In genomic region chr9:98191615-98192502, GRCh38 we compare ENCODE assay signal across 8 cellular contexts. TPM values are rescaled to one million over a fixed set of nuclear protein-coding genes. Genes with fewer than 3 reads are reported as not detected.
A peak's percentile ranks its signal among the peaks of the same experiment; 100 is the strongest.
DNase-seq lines count a peak whose midpoint lies in the region; ATAC-seq and TF ChIP-seq lines count a peak whose summit lies in the region.

No MANE protein-coding gene starts in this region.

- in situ Hi-C loops in ACHN (cut with HindIII; ENCODE audit: low pct_ligation_motif_present, low pct_unique_long_range_greater_than_20kb, low sequenced_read_pairs), result no loop called here

- H3K9me3 Mint-ChIP-seq in activated naive CD8-positive, alpha-beta T cell treated with anti-CD3 and anti-CD28 coated beads, Interleukin-2, amount 10 ng/mL, durations not matched to agents 7 days and 5 days, result no peaks in the 10 kb centered on the region

- no peaks in the 10 kb centered on the region for H4K20me1 ChIP-seq in hepatocyte (ENCODE audit: insufficient read depth, poor library complexity, severe bottlenecking)

- DNase-seq in ACHN (peak; percentile 7), NT2/D1 (ENCODE audit: low read depth, low spot score) (no peak), hepatocyte (ENCODE audit: low spot score) (peak; percentile 69), SHP77 (lab: John Stamatoyannopoulos, UW) (no peak), OCI-M2 (lab: John Stamatoyannopoulos, UW; ENCODE audit: unreplicated experiment) (no peak)
- peak; percentile 66 for DNase-seq in activated naive CD8-positive, alpha-beta T cell treated with anti-CD3 and anti-CD28 coated beads, Interleukin-2, amount 10 ng/mL, durations not matched to agents 7 days and 5 days

- no peaks in the 10 kb centered on the region for H3K27me3 ChIP-seq in NT2/D1 (ENCODE audit: insufficient read depth, insufficient read length)
- H3K27me3 ChIP-seq in hepatocyte, result no peaks in the 10 kb centered on the region
- H3K27me3 ChIP-seq in skeletal muscle tissue (ENCODE audit: control insufficient read depth in 3 of 3, insufficient read depth in 3 of 3, low read length in 3 of 3), result peaks cover 3 to 11% (median 6%) of the 10 kb centered on the region in 3 donors

- H3K4me3 ChIP-seq in NT2/D1 (ENCODE audit: insufficient read length, low read depth), result peak overlapping the region; percentile 90
- H3K4me3 ChIP-seq in hepatocyte, result peak overlapping the region; percentile 34
- peak overlapping the region; percentile 66 to 79 (median 68) for H3K4me3 ChIP-seq in skeletal muscle tissue (ENCODE audit: low read length in 3 of 3)

- H3K27ac ChIP-seq in hepatocyte (peak overlapping the region; percentile 85), skeletal muscle tissue (ENCODE audit: low read depth, low read length) (no peak overlapping the region)

- H3K9ac ChIP-seq in NT2/D1 (ENCODE audit: insufficient read length, low read depth), result peak overlapping the region; percentile 90
- H3K9ac ChIP-seq in skeletal muscle tissue (ENCODE audit: low read depth in 1 of 3, low read length in 3 of 3), result no peak overlapping the region

- POLR2A ChIA-PET in activated naive CD8-positive, alpha-beta T cell treated with anti-CD3 and anti-CD28 coated beads, Interleukin-2, amount 10 ng/mL, durations not matched to agents 7 days and 5 days (lab: Charles Lee), result interaction anchor here (0.6 to 2.6 kb wide), 10 partner anchors 48 to 135 kb away, joined by 3 to 19 read pairs (median 4); partner anchors contain the start of genes TBC1D2 and TRIM14

- H3K79me2 ChIP-seq in hepatocyte, result peaks cover 26% of the 10 kb centered on the region

- H3K27ac Mint-ChIP-seq in activated naive CD8-positive, alpha-beta T cell treated with anti-CD3 and anti-CD28 coated beads, Interleukin-2, amount 10 ng/mL, durations not matched to agents 7 days and 5 days, result peak overlapping the region; percentile 54

- no peak for TF ChIP-seq CTCF in hepatocyte (IDR thresholded peaks at IDR 0.05; ENCODE audit: poor library complexity)

- peaks cover 17% of the 10 kb centered on the region for H3K4me1 ChIP-seq in NT2/D1 (ENCODE audit: insufficient read depth, insufficient read length)
- peaks cover 11% of the 10 kb centered on the region for H3K4me1 ChIP-seq in hepatocyte (ENCODE audit: insufficient read depth)
- H3K4me1 ChIP-seq in skeletal muscle tissue (ENCODE audit: control insufficient read depth in 3 of 3, insufficient read depth in 3 of 3, low read length in 3 of 3), result peaks cover 5 to 13% (median 8%) of the 10 kb centered on the region in 3 donors

- H3K9me3 ChIP-seq in NT2/D1 (ENCODE audit: insufficient read depth, low read length) (no peaks in the 10 kb centered on the region), hepatocyte (ENCODE audit: low read depth) (no peaks in the 10 kb centered on the region), skeletal muscle tissue (ENCODE audit: control insufficient read depth in 3 of 3, low read length in 3 of 3) (no peaks in the 10 kb centered on the region)

- peaks cover 1% of the 10 kb centered on the region for H3K36me3 Mint-ChIP-seq in activated naive CD8-positive, alpha-beta T cell treated with anti-CD3 and anti-CD28 coated beads, Interleukin-2, amount 10 ng/mL, durations not matched to agents 7 days and 5 days

- H3K9me2 ChIP-seq in hepatocyte (replicated peaks; ENCODE audit: insufficient read depth), result no peaks in the 10 kb centered on the region

- ATAC-seq in GM19438 (IDR thresholded peaks at IDR 0.05; ENCODE audit: low read depth, unreplicated experiment), result peak; percentile 29
- peak; percentile 40 for ATAC-seq in activated naive CD8-positive, alpha-beta T cell treated with anti-CD3 and anti-CD28 coated beads, Interleukin-2, amount 10 ng/mL, durations not matched to agents 7 days and 5 days (ENCODE audit: low read depth)

- H2AFZ ChIP-seq in hepatocyte, result peak overlapping the region; percentile 68

- 16% methylated on average over 38 of the region's 47 CpGs for WGBS in hepatocyte (ENCODE audit: low lambda C conversion rate, missing lambda C conversion rate)

- H3K36me3 ChIP-seq in NT2/D1 (ENCODE audit: insufficient read depth, insufficient read length, low read length) (peaks cover 3% of the 10 kb centered on the region), hepatocyte (replicated peaks; ENCODE audit: insufficient read depth, low read depth) (no peaks in the 10 kb centered on the region), skeletal muscle tissue (ENCODE audit: control insufficient read depth in 3 of 3, insufficient read depth in 3 of 3, low read length in 3 of 3) (no peaks in the 10 kb centered on the region)

- H3K4me2 ChIP-seq in hepatocyte, result peak overlapping the region; percentile 83

- H3K27me3 Mint-ChIP-seq in activated naive CD8-positive, alpha-beta T cell treated with anti-CD3 and anti-CD28 coated beads, Interleukin-2, amount 10 ng/mL, durations not matched to agents 7 days and 5 days, result peaks cover 4% of the 10 kb centered on the region

- peaks cover 15% of the 10 kb centered on the region for H3K4me1 Mint-ChIP-seq in activated naive CD8-positive, alpha-beta T cell treated with anti-CD3 and anti-CD28 coated beads, Interleukin-2, amount 10 ng/mL, durations not matched to agents 7 days and 5 days

- H3K4me3 Mint-ChIP-seq in activated naive CD8-positive, alpha-beta T cell treated with anti-CD3 and anti-CD28 coated beads, Interleukin-2, amount 10 ng/mL, durations not matched to agents 7 days and 5 days, result peak overlapping the region; percentile 80

RNA-seq across cellular contexts. Expression of gene CORO2A, which starts 0.6 kb away (rescaled TPM):
- total RNA-seq in activated naive CD8-positive, alpha-beta T cell treated with anti-CD3 and anti-CD28 coated beads, Interleukin-2, amount 10 ng/mL, durations not matched to agents 7 days and 5 days, result 10 to 100 TPM; 11.7 to 12.0 TPM
- total RNA-seq in hepatocyte (24.6 and 27.1 TPM in 2 replicates), skeletal muscle tissue (under 0.01 TPM)
- 11.7 and 12.8 TPM in 2 replicates for polyA plus RNA-seq in hepatocyte

Comparison
In these comparisons a context has a peak if more than half of its experiments do, and no peak if none do; other contexts are left out.
1. DNase-seq: peak in ACHN (single experiment), activated naive CD8-positive, alpha-beta T cell treated with anti-CD3 and anti-CD28 coated beads, Interleukin-2, amount 10 ng/mL, durations not matched to agents 7 days and 5 days (single experiment) and hepatocyte (single experiment); none in NT2/D1 (single experiment), SHP77 (0 of 2) and OCI-M2 (single experiment).
2. H3K4me3 ChIP-seq: peak in every context shown above with its lines; median percentile 90 in NT2/D1; 68 in skeletal muscle tissue; 34 in hepatocyte.
3. RNA of gene CORO2A, which starts 0.6 kb away (total RNA-seq): 24.6 to 27.1 TPM in hepatocyte and 11.7 to 12.0 TPM in activated naive CD8-positive, alpha-beta T cell treated with anti-CD3 and anti-CD28 coated beads, Interleukin-2, amount 10 ng/mL, durations not matched to agents 7 days and 5 days; under 0.01 TPM in skeletal muscle tissue (single experiment); every median in the first group is over 10 times any median in the second.